In genomic region chr15:100175406-100176114, GRCh38 we compare ENCODE assay signal across 21 cellular contexts.
DNase-seq lines count a peak whose midpoint lies in the region; ATAC-seq and TF ChIP-seq lines count a peak whose summit lies in the region.
"Had no signal": no experiment of that assay in that cellular context is flagged by ENCODE, and none has a peak within 500 bp of the region (broad histone marks: within the 10 kb centered on the region; RNA-seq: fewer than 3 reads in every experiment).

No MANE protein-coding gene starts in this region.

- peaks cover 31% of the 10 kb centered on the region for H3K4me1 ChIP-seq in hepatocyte (ENCODE audit: insufficient read depth)
- H3K4me1 ChIP-seq in trophoblast cell (ENCODE audit: control insufficient read depth in 1 of 2, insufficient read depth in 2 of 2, low read length in 2 of 2), result peaks cover 3 to 5% of the 10 kb centered on the region in 2 experiments
- H3K4me1 ChIP-seq: SJCRH30 had no signal

- 82% methylated on average over 12 of the region's 12 CpGs for WGBS in hepatocyte (ENCODE audit: low lambda C conversion rate, missing lambda C conversion rate)
- no CpG with 5 or more reads among the region's 12 CpGs for WGBS in trophoblast cell (ENCODE audit: extremely low coverage, insufficient coverage, insufficient read length)

- peak overlapping the region; percentile 37 for H3K4me3 Mint-ChIP-seq in type B pancreatic cell
- H3K4me3 Mint-ChIP-seq: CD8-positive, alpha-beta T cell had no signal

- peak overlapping the region; percentile 89 for H3K27ac Mint-ChIP-seq in type B pancreatic cell
- H3K27ac Mint-ChIP-seq: CD8-positive, alpha-beta T cell had no signal

- no peak for TF ChIP-seq CTCF in hepatocyte (IDR thresholded peaks at IDR 0.05; ENCODE audit: poor library complexity)
- TF ChIP-seq CTCF in type B pancreatic cell (conservative IDR thresholded peaks at IDR 0.05), result no peak
- no peak for TF ChIP-seq CTCF in RWPE1 (conservative IDR thresholded peaks at IDR 0.05; ENCODE audit: low read depth)

- no peak overlapping the region for H4K12ac ChIP-seq in trophoblast cell (ENCODE audit: low read depth, low read length)

- H3K4me1 Mint-ChIP-seq in type B pancreatic cell (ENCODE audit: unreplicated experiment), result no peaks in the 10 kb centered on the region

- no peak overlapping the region for H3K9ac ChIP-seq in trophoblast cell (ENCODE audit: low read length)

- H3K27me3 Mint-ChIP-seq in type B pancreatic cell, result no peaks in the 10 kb centered on the region

- H4K91ac ChIP-seq in trophoblast cell (ENCODE audit: low read depth, low read length), result no peak overlapping the region

- no peaks in the 10 kb centered on the region for H3K79me2 ChIP-seq in hepatocyte
- no peaks in the 10 kb centered on the region for H3K79me2 ChIP-seq in trophoblast cell (ENCODE audit: control insufficient read depth, insufficient read depth, low read length, poor library complexity)

- H3K36me3 ChIP-seq in hepatocyte (replicated peaks; ENCODE audit: insufficient read depth, low read depth) (no peaks in the 10 kb centered on the region), trophoblast cell (ENCODE audit: control insufficient read depth in 1 of 2, insufficient read depth in 2 of 2, low read length in 2 of 2) (peaks cover 0 to 2% of the 10 kb centered on the region in 2 experiments)
- H3K36me3 ChIP-seq: BE2C, MG63, SJCRH30 had no signal

- no peaks in the 10 kb centered on the region for H3K9me2 ChIP-seq in hepatocyte (replicated peaks; ENCODE audit: insufficient read depth)

- peaks cover 8% of the 10 kb centered on the region for H3K36me3 Mint-ChIP-seq in type B pancreatic cell
- H3K36me3 Mint-ChIP-seq: CD8-positive, alpha-beta T cell had no signal

- no peak overlapping the region for H2BK120ac ChIP-seq in trophoblast cell (ENCODE audit: insufficient read depth, low read length, poor library complexity)

- H3K79me1 ChIP-seq in trophoblast cell (ENCODE audit: low read length), result no peaks in the 10 kb centered on the region

- no peak overlapping the region for H3K23ac ChIP-seq in trophoblast cell (ENCODE audit: low read length)

- no peak overlapping the region for H3K18ac ChIP-seq in trophoblast cell (ENCODE audit: low read length)

- POLR2A ChIA-PET in RWPE1 (lab: Yijun Ruan, JAX; ENCODE audit: low non-redundant PET), result no interaction called here

- H3K9me3 ChIP-seq in hepatocyte (ENCODE audit: low read depth) (no peaks in the 10 kb centered on the region), trophoblast cell (ENCODE audit: insufficient read depth, low read depth, low read length) (peaks cover 20% of the 10 kb centered on the region)
- H3K9me3 ChIP-seq: SJCRH30 had no signal

- H4K8ac ChIP-seq in trophoblast cell (ENCODE audit: low read depth, low read length), result no peak overlapping the region

- H2AFZ ChIP-seq in hepatocyte (no peak overlapping the region), trophoblast cell (ENCODE audit: insufficient read depth, low read length, poor library complexity) (no peak overlapping the region)
- H2AFZ ChIP-seq: PC-9 had no signal

- no peak overlapping the region for H3K14ac ChIP-seq in trophoblast cell (ENCODE audit: low read length)

- H3K27ac ChIP-seq in hepatocyte, result peak overlapping the region; percentile 83
- H3K27ac ChIP-seq in trophoblast cell (ENCODE audit: low read depth, low read length), result no peak overlapping the region
- H3K27ac ChIP-seq in RWPE1, result no peak overlapping the region
- H3K27ac ChIP-seq: PC-9, SJCRH30 had no signal

- ATAC-seq in GM21576 (IDR thresholded peaks at IDR 0.05; ENCODE audit: unreplicated experiment), result no peak
- ATAC-seq: CD8-positive, alpha-beta T cell had no signal

- H3K9me3 Mint-ChIP-seq in type B pancreatic cell, result peaks cover 8% of the 10 kb centered on the region

- no peak overlapping the region for H2AK5ac ChIP-seq in trophoblast cell (ENCODE audit: low read length)

- H3K4me2 ChIP-seq in hepatocyte (no peak overlapping the region), trophoblast cell (ENCODE audit: low read length) (no peak overlapping the region)
- H3K4me2 ChIP-seq: PC-9 had no signal

- H3K4me3 ChIP-seq in hepatocyte (no peak overlapping the region), trophoblast cell (ENCODE audit: low read depth, low read length) (no peak overlapping the region)
- H3K4me3 ChIP-seq: MG63, PC-9, SJCRH30 had no signal

- CTCF ChIA-PET in RWPE1 (lab: Yijun Ruan, JAX), result no interaction called here

- no peaks in the 10 kb centered on the region for H3K27me3 ChIP-seq in hepatocyte
- no peaks in the 10 kb centered on the region for H3K27me3 ChIP-seq in trophoblast cell (ENCODE audit: insufficient read depth, low read length)
- H3K27me3 ChIP-seq: BE2C, SJCRH30 had no signal

- H2BK12ac ChIP-seq in trophoblast cell (ENCODE audit: low read length), result no peak overlapping the region

- DNase-seq in activated CD8-positive, alpha-beta memory T cell treated with anti-CD3 and anti-CD28 coated beads for 24 hours, result peak; percentile 32
- no peak for DNase-seq in activated CD8-positive, alpha-beta memory T cell treated with anti-CD3 and anti-CD28 coated beads, Interleukin-2, amount 50 U/mL, for 48 hours
- DNase-seq in hepatocyte (ENCODE audit: low spot score) (no peak), trophoblast cell (peak; percentile 12 to 44), type B pancreatic cell (ENCODE audit: extremely low spot score, unreplicated experiment) (peak; percentile 40), RWPE1 (ENCODE audit: low spot score) (no peak), NCI-H1694 (lab: John Stamatoyannopoulos, UW) (no peak)
- DNase-seq: BE2C, Calu3, DMS53, Kasumi-1, MG63, NCI-H1048, NCI-H146, NCI-H2081, NCI-H510A, NCI-H82, PC-9 had no signal

- no peaks in the 10 kb centered on the region for H4K20me1 ChIP-seq in hepatocyte (ENCODE audit: insufficient read depth, poor library complexity, severe bottlenecking)

- H2BK5ac ChIP-seq in trophoblast cell (ENCODE audit: low read depth, low read length, poor library complexity), result no peak overlapping the region

- no peak overlapping the region for H3K4ac ChIP-seq in trophoblast cell (ENCODE audit: low read depth, low read length)

Comparison
In these comparisons a context has a peak if more than half of its experiments do, and no peak if none do; other contexts are left out.
1. DNase-seq: peak in activated CD8-positive, alpha-beta memory T cell treated with anti-CD3 and anti-CD28 coated beads for 24 hours (single experiment), trophoblast cell (2 of 2) and type B pancreatic cell (single experiment); none in activated CD8-positive, alpha-beta memory T cell treated with anti-CD3 and anti-CD28 coated beads, Interleukin-2, amount 50 U/mL, for 48 hours (single experiment), hepatocyte (single experiment), RWPE1 (single experiment) and NCI-H1694 (single experiment).